ENCODE assay signal across 8 cellular contexts in genomic region chr1:101235696-101236545, GRCh38. TPM values are rescaled to one million over a fixed set of nuclear protein-coding genes. Genes with fewer than 3 reads are reported as not detected.
DNase-seq lines count a peak whose midpoint lies in the region; ATAC-seq, FAIRE-seq and TF ChIP-seq lines count a peak whose summit lies in the region.

No MANE protein-coding gene starts in this region.

- peaks cover 7% of the 10 kb centered on the region for H3K36me3 Mint-ChIP-seq in astrocyte (ENCODE audit: low read depth, unreplicated experiment)

- H3K4me1 ChIP-seq in A673 (ENCODE audit: insufficient read depth, low read length, poor library complexity, severe bottlenecking) (peaks cover 12% of the 10 kb centered on the region), astrocyte (ENCODE audit: insufficient read depth, low read length) (peaks cover 18% of the 10 kb centered on the region), smooth muscle cell (ENCODE audit: low read depth) (peaks cover 17% of the 10 kb centered on the region)

- DNase-seq in A673 (ENCODE audit: low spot score) (peak; percentile 19), T-helper 1 cell (peak; percentile 43 to 95 (median 55)), astrocyte (ENCODE audit: low read depth) (peak; percentile 23), smooth muscle cell (lab: John Stamatoyannopoulos, UW; ENCODE audit: unreplicated experiment) (peak; percentile 44), T1000 (lab: John Stamatoyannopoulos, UW) (no peak)

- peak overlapping the region; percentile 54 for H3K4me3 ChIP-seq in A673 (ENCODE audit: low read depth, low read length, poor library complexity, severe bottlenecking)
- H3K4me3 ChIP-seq in astrocyte (ENCODE audit: insufficient read depth, low read depth, low read length), result peak overlapping the region; percentile 70
- H3K4me3 ChIP-seq in iPS-18c (ENCODE audit: insufficient read depth, low read depth, low read length), result peak overlapping the region; percentile 77
- H3K4me3 ChIP-seq in smooth muscle cell, result peak overlapping the region; percentile 69

- H3K4me3 Mint-ChIP-seq in astrocyte (ENCODE audit: unreplicated experiment), result peak overlapping the region; percentile 92

- CTCF ChIA-PET in A673 (lab: Charles Lee), result interaction anchor here (0.7 to 1.6 kb wide), 2 partner anchors 15 to 53 kb away, joined by 3 to 8 read pairs; no protein-coding TSS in a partner anchor

- POLR2A ChIA-PET in A673 (lab: Charles Lee; ENCODE audit: low non-redundant PET), result no interaction called here

- H4K20me1 ChIP-seq in astrocyte (ENCODE audit: insufficient read depth, low read length) (no peaks in the 10 kb centered on the region), smooth muscle cell (ENCODE audit: low read depth) (no peaks in the 10 kb centered on the region)

- peaks cover 2% of the 10 kb centered on the region for H3F3A ChIP-seq in smooth muscle cell (ENCODE audit: low read depth)

- no peaks in the 10 kb centered on the region for H3K9me3 Mint-ChIP-seq in astrocyte (ENCODE audit: unreplicated experiment)

- H3K36me3 ChIP-seq in A673 (ENCODE audit: insufficient read depth, low read length, poor library complexity, severe bottlenecking), result no peaks in the 10 kb centered on the region
- no peaks in the 10 kb centered on the region for H3K36me3 ChIP-seq in astrocyte (ENCODE audit: insufficient read depth, low read length)
- no peaks in the 10 kb centered on the region for H3K36me3 ChIP-seq in smooth muscle cell (ENCODE audit: low read depth)

- intact Hi-C loops in A673 (cut with micrococcal nuclease; ENCODE audit: unreplicated experiment), result loop anchor here (2.0 to 10.0 kb wide), 3 partner anchors 209 to 315 kb away; partner anchors contain the start of gene DPH5

- H3K27ac ChIP-seq in A673 (ENCODE audit: low read depth, low read length, poor library complexity, severe bottlenecking) (no peak overlapping the region), astrocyte (ENCODE audit: low read depth, low read length) (peak overlapping the region; percentile 30), smooth muscle cell (ENCODE audit: low read depth) (peak overlapping the region; percentile 47)

- 1% methylated on average over 44 of the region's 44 CpGs for WGBS in smooth muscle cell (ENCODE audit: low lambda C conversion rate)

- ATAC-seq in GM18873 (IDR thresholded peaks at IDR 0.05; ENCODE audit: low FRiP score, unreplicated experiment), result peak; percentile 69
- ATAC-seq in HG03103 (IDR thresholded peaks at IDR 0.05; ENCODE audit: low read depth, unreplicated experiment), result peak; percentile 56

- H3K9me3 ChIP-seq in A673 (ENCODE audit: low read depth, low read length, poor library complexity, severe bottlenecking) (no peaks in the 10 kb centered on the region), astrocyte (ENCODE audit: insufficient read depth, low read depth, low read length) (no peaks in the 10 kb centered on the region), iPS-18c (ENCODE audit: control insufficient read depth, insufficient read depth, low read length) (peaks cover 3% of the 10 kb centered on the region), smooth muscle cell (replicated peaks; ENCODE audit: low read depth) (no peaks in the 10 kb centered on the region)

- H3K27me3 ChIP-seq in A673 (replicated peaks; ENCODE audit: insufficient read depth, low read depth, low read length, poor library complexity), result no peaks in the 10 kb centered on the region
- no peaks in the 10 kb centered on the region for H3K27me3 ChIP-seq in astrocyte (ENCODE audit: insufficient read depth, low read length)
- H3K27me3 ChIP-seq in smooth muscle cell (ENCODE audit: low read depth), result no peaks in the 10 kb centered on the region

- H3K79me2 ChIP-seq in astrocyte (ENCODE audit: insufficient read depth, low read length) (no peaks in the 10 kb centered on the region), smooth muscle cell (ENCODE audit: low read depth) (peaks cover 7% of the 10 kb centered on the region)

- TF ChIP-seq CTCF in A673 (conservative IDR thresholded peaks at IDR 0.05; ENCODE audit: low read depth, low read length) (no peak), astrocyte (IDR thresholded peaks at IDR 0.05; ENCODE audit: insufficient read depth, low read depth, low read length) (no peak), smooth muscle cell (IDR thresholded peaks at IDR 0.05; ENCODE audit: borderline replicate concordance, insufficient read depth, poor library complexity, severe bottlenecking) (no peak)

- H3K4me1 Mint-ChIP-seq in astrocyte (ENCODE audit: low read depth, unreplicated experiment), result peaks cover 12% of the 10 kb centered on the region

- H3K4me2 ChIP-seq in astrocyte (ENCODE audit: low read length) (peak overlapping the region; percentile 97), smooth muscle cell (peak overlapping the region; percentile 98)

- peak overlapping the region; percentile 90 for H3K27ac Mint-ChIP-seq in astrocyte (ENCODE audit: unreplicated experiment)

- H2AFZ ChIP-seq in astrocyte (ENCODE audit: low read depth, low read length), result peak overlapping the region; percentile 76
- peak overlapping the region; percentile 87 for H2AFZ ChIP-seq in smooth muscle cell (ENCODE audit: low read depth)

- H3K9ac ChIP-seq in astrocyte (ENCODE audit: low read length) (peak overlapping the region; percentile 83), smooth muscle cell (ENCODE audit: low read depth) (peak overlapping the region; percentile 71)

- no TSS peak for BruUV-seq in A673 (replicated peaks; lab: Mats Ljungman, UMichigan)

- no peak for FAIRE-seq in astrocyte (lab: Jason Lieb, UNC)

- H3K27me3 Mint-ChIP-seq in astrocyte (ENCODE audit: low read depth, unreplicated experiment), result no peaks in the 10 kb centered on the region

RNA-seq across cellular contexts. Expression of gene S1PR1, which starts 0.9 kb away (rescaled TPM):
- total RNA-seq in A673 (2021) (0.85 and 1.1 TPM in 2 replicates), astrocyte (10.6 and 14.4 TPM in 2 replicates), smooth muscle cell (11.7 and 12.1 TPM in 2 replicates)
- 7.2 and 12.0 TPM in 2 replicates for polyA plus RNA-seq in smooth muscle cell
